In genomic region chr15:76139368-76140068, GRCh38 we compare ENCODE assay signal across 8 cellular contexts.
A peak's percentile ranks its signal among the peaks of the same experiment; 100 is the strongest.
DNase-seq lines count a peak whose midpoint lies in the region; ATAC-seq, FAIRE-seq and TF ChIP-seq lines count a peak whose summit lies in the region.

No MANE protein-coding gene starts in this region.

- no peak for TF ChIP-seq POLR2A in H1 (IDR thresholded peaks at IDR 0.05; ENCODE audit: control extremely low read depth in 1 of 2, low read depth in 2 of 2, low read length in 2 of 2)

- H3K4me3 Mint-ChIP-seq in activated CD8-positive, alpha-beta T cell treated with anti-CD3 and anti-CD28 coated beads for 36 hours, result no peak overlapping the region

- H2BK5ac ChIP-seq in H1 (ENCODE audit: low read depth, low read length) (peak overlapping the region; percentile 64), mesendoderm (ENCODE audit: low read length) (no peak overlapping the region)

- peak overlapping the region; percentile 25; the same call in 1 of the 2 replicates for H3K9ac ChIP-seq in ES-I3 (ENCODE audit: low read depth, low read length)
- no peak overlapping the region for H3K9ac ChIP-seq in H1 (replicated peaks in 1 of 4; ENCODE audit: extremely low read depth in 1 of 4, low read depth in 3 of 4, low read length in 3 of 4)
- H3K9ac ChIP-seq in mesendoderm (ENCODE audit: low read length), result peak overlapping the region; percentile 25

- H3K36me3 ChIP-seq in ES-I3 (ENCODE audit: insufficient read depth, low read length) (no peaks in the 10 kb centered on the region), H1 (ENCODE audit: control insufficient read depth in 2 of 4, insufficient read depth in 4 of 4, low read length in 3 of 4) (no peaks in the 10 kb centered on the region), mesendoderm (ENCODE audit: control insufficient read depth, insufficient read depth, low read length) (no peaks in the 10 kb centered on the region)

- intact Hi-C loops in activated CD8-positive, alpha-beta T cell treated with anti-CD3 and anti-CD28 coated beads for 36 hours (cut with micrococcal nuclease), result loop anchor here (1.0 to 10.0 kb wide), 2 partner anchors 82 to 325 kb away; no protein-coding TSS in a partner anchor

- no peaks in the 10 kb centered on the region; a peak in 1 of 7 replicates for H3K27me3 ChIP-seq in H1 (replicated peaks in 1 of 4; ENCODE audit: control insufficient read depth in 3 of 4, extremely low read depth in 1 of 4, insufficient read depth in 3 of 4, low read length in 3 of 4)
- H3K27me3 ChIP-seq in mesendoderm (ENCODE audit: insufficient read depth, low read length, poor library complexity), result no peaks in the 10 kb centered on the region

- H3K23me2 ChIP-seq in H1 (ENCODE audit: low read depth, low read length), result no peaks in the 10 kb centered on the region

- H4K5ac ChIP-seq in H1 (ENCODE audit: insufficient read length, low read depth, low read length) (no peak overlapping the region), mesendoderm (ENCODE audit: low read length) (no peak overlapping the region)

- H2AFZ ChIP-seq in H1 (ENCODE audit: low read length), result peak overlapping the region; percentile 74

- POLR2A ChIA-PET in activated CD8-positive, alpha-beta T cell treated with anti-CD3 and anti-CD28 coated beads for 36 hours (lab: Charles Lee), result interaction anchor here (0.8 to 1.1 kb wide), 2 partner anchors 79 to 83 kb away, joined by 3 read pairs; no protein-coding TSS in a partner anchor
- POLR2A ChIA-PET in H1 (lab: Charles Lee; ENCODE audit: partially characterized antibody), result interaction anchor here (0.7 to 2.5 kb wide), 5 partner anchors 9 to 80 kb away, joined by 3 to 15 read pairs (median 8); partner anchors contain the start of gene TMEM266

- no peak for TF ChIP-seq EP300 in H1 (IDR thresholded peaks at IDR 0.05; ENCODE audit: borderline replicate concordance in 1 of 2, low read depth in 2 of 2, low read length in 2 of 2)

- H3K14ac ChIP-seq in H1 (ENCODE audit: insufficient read length), result no peak overlapping the region

- H2BK15ac ChIP-seq in H1 (ENCODE audit: low read length) (0 out of 2 replicates have a peak overlapping the region, but pooled peaks have one; percentile 74), mesendoderm (replicated peaks; ENCODE audit: low read depth) (no peak overlapping the region)

- no peaks in the 10 kb centered on the region for H3K36me3 Mint-ChIP-seq in activated CD8-positive, alpha-beta T cell treated with anti-CD3 and anti-CD28 coated beads for 36 hours (ENCODE audit: low read depth)

- H2BK20ac ChIP-seq in H1 (ENCODE audit: low read length), result no peak overlapping the region

- no peak overlapping the region for H2AK5ac ChIP-seq in H1 (ENCODE audit: low read depth, low read length)
- no peak overlapping the region for H2AK5ac ChIP-seq in mesendoderm (ENCODE audit: low read length)

- no peak overlapping the region for H3K56ac ChIP-seq in H1 (replicated peaks; ENCODE audit: insufficient read length, low read depth, low read length)
- H3K56ac ChIP-seq in mesendoderm (ENCODE audit: low read length), result peak overlapping the region; percentile 77

- H3K79me2 ChIP-seq in H1 (ENCODE audit: control insufficient read depth in 1 of 2, insufficient read depth in 2 of 2, low read length in 2 of 2), result no peaks in the 10 kb centered on the region
- no peaks in the 10 kb centered on the region for H3K79me2 ChIP-seq in mesendoderm (ENCODE audit: control insufficient read depth, insufficient read depth, low read length)

- ATAC-seq in HG02938 (IDR thresholded peaks at IDR 0.05; ENCODE audit: unreplicated experiment), result peak; percentile 65
- peak; percentile 97 for ATAC-seq in activated CD8-positive, alpha-beta T cell treated with anti-CD3 and anti-CD28 coated beads for 36 hours
- no peak for ATAC-seq in GM21390 (IDR thresholded peaks at IDR 0.05; ENCODE audit: unreplicated experiment)

- H4K20me1 ChIP-seq in H1 (replicated peaks in 1 of 2; ENCODE audit: control insufficient read depth in 1 of 2, insufficient read depth in 2 of 2, low read length in 2 of 2), result no peaks in the 10 kb centered on the region

- peaks cover 11% of the 10 kb centered on the region for H3K4me1 Mint-ChIP-seq in activated CD8-positive, alpha-beta T cell treated with anti-CD3 and anti-CD28 coated beads for 36 hours (ENCODE audit: low read depth)

- peaks cover 29% of the 10 kb centered on the region for H3K27me3 Mint-ChIP-seq in activated CD8-positive, alpha-beta T cell treated with anti-CD3 and anti-CD28 coated beads for 36 hours

- no peaks in the 10 kb centered on the region for H3K79me1 ChIP-seq in H1 (ENCODE audit: low read depth, low read length)
- H3K79me1 ChIP-seq in mesendoderm (ENCODE audit: low read length), result no peaks in the 10 kb centered on the region

- CTCF ChIA-PET in activated CD8-positive, alpha-beta T cell treated with anti-CD3 and anti-CD28 coated beads for 36 hours (lab: Charles Lee), result interaction anchor here (0.7 to 9.3 kb wide), 41 partner anchors 8 to 453 kb away, joined by 3 to 294 read pairs (median 3); partner anchors contain the start of genes NRG4 and TMEM266
- CTCF ChIA-PET in H1 (lab: Charles Lee; ENCODE audit: partially characterized antibody), result interaction anchor here (0.7 to 10.3 kb wide), 49 partner anchors 12 to 442 kb away, joined by 3 to 164 read pairs (median 4); partner anchors contain the start of gene TMEM266

- H3K4me1 ChIP-seq in ES-I3 (ENCODE audit: insufficient read depth, low read length) (peaks cover 14% of the 10 kb centered on the region), H1 (replicated peaks in 1 of 4; ENCODE audit: control insufficient read depth in 3 of 4, insufficient read depth in 4 of 4, low read length in 3 of 4) (peaks cover 5 to 12% (median 7%) of the 10 kb centered on the region in 4 experiments), mesendoderm (ENCODE audit: control insufficient read depth, low read depth, low read length) (peaks cover 2% of the 10 kb centered on the region)

- H3K4me3 ChIP-seq in H1 (ENCODE audit: extremely low read depth in 1 of 4, insufficient read depth in 2 of 4, low read depth in 3 of 4, low read length in 4 of 4) (peak overlapping the region in 2 of 4 experiments; percentile 2 to 8; a peak in 2 of 8 replicates), mesendoderm (ENCODE audit: low read length) (no peak overlapping the region)

- peak; percentile 52 for FAIRE-seq in H1 (lab: Jason Lieb, UNC)

- H3K9me3 Mint-ChIP-seq in activated CD8-positive, alpha-beta T cell treated with anti-CD3 and anti-CD28 coated beads for 36 hours, result no peaks in the 10 kb centered on the region

- H2BK12ac ChIP-seq in H1 (ENCODE audit: low read depth, low read length), result peak overlapping the region; percentile 75; the same call in 1 of the 2 replicates

- no peak overlapping the region for H3K23ac ChIP-seq in H1 (ENCODE audit: insufficient read length)
- no peak overlapping the region for H3K23ac ChIP-seq in mesendoderm (ENCODE audit: low read length)

- peak overlapping the region; percentile 75; the same call in 1 of the 2 replicates for H3K18ac ChIP-seq in H1 (ENCODE audit: extremely low read depth, low read length)
- peak overlapping the region; percentile 3 for H3K18ac ChIP-seq in mesendoderm (ENCODE audit: low read length)

- H3K9me3 ChIP-seq in ES-I3 (ENCODE audit: control insufficient read depth, insufficient read depth, low read length) (no peaks in the 10 kb centered on the region; the same call in 1 of the 2 replicates), H1 (ENCODE audit: insufficient read depth in 2 of 2, low read depth in 1 of 2, low read length in 1 of 2) (no peaks in the 10 kb centered on the region)

- WGBS in H1 (ENCODE audit: extremely low coverage in 1 of 2, insufficient coverage in 1 of 2, insufficient read length in 1 of 2, insufficient replicate concordance in 2 of 2, low coverage in 1 of 2, low lambda C conversion rate in 2 of 2, missing lambda C conversion rate in 1 of 2), 2 experiments, result 27% methylated on average over 16 of the region's 16 CpGs; no CpG with 5 or more reads in 1 of the 2 experiments
- no CpG with 5 or more reads among the region's 16 CpGs for WGBS in mesendoderm (ENCODE audit: extremely low coverage, insufficient coverage, low lambda C conversion rate)

- peak; percentile 94 for TF ChIP-seq RAD21 in H1 (IDR thresholded peaks at IDR 0.05 in 1 of 2, conservative IDR thresholded peaks at IDR 0.05 in 1 of 2; ENCODE audit: low read depth in 2 of 2, low read length in 2 of 2)

- DNase-seq in NCI-H748 (lab: John Stamatoyannopoulos, UW; ENCODE audit: unreplicated experiment) (peak; percentile 54), H1 (ENCODE audit: low read depth in 1 of 2, low spot score in 2 of 2) (peak; percentile 65 to 94), mesendoderm (peak; percentile 92)
- peak; percentile 93 for DNase-seq in activated CD8-positive, alpha-beta T cell treated with anti-CD3 and anti-CD28 coated beads for 36 hours
- DNase-seq in stimulated activated CD8-positive, alpha-beta memory T cell treated with anti-CD3 and anti-CD28 coated beads, Interleukin-2, amount 100 ng/mL, for 48 hours (ENCODE audit: low read depth in 2 of 2), result peak; percentile 40 to 64

- H2BK120ac ChIP-seq in H1 (replicated peaks; ENCODE audit: low read depth, low read length), result no peak overlapping the region
- no peak overlapping the region for H2BK120ac ChIP-seq in mesendoderm (ENCODE audit: low read depth, low read length)

- H4K91ac ChIP-seq in H1 (replicated peaks; ENCODE audit: insufficient read length, low read length), result peak overlapping the region; percentile 45

- H3K4ac ChIP-seq in H1 (replicated peaks; ENCODE audit: insufficient read length, low read depth, low read length), result no peak overlapping the region
- no peak overlapping the region for H3K4ac ChIP-seq in mesendoderm (ENCODE audit: low read depth, low read length)

- H3K27ac Mint-ChIP-seq in activated CD8-positive, alpha-beta T cell treated with anti-CD3 and anti-CD28 coated beads for 36 hours, result no peak overlapping the region

- H3K4me2 ChIP-seq in H1 (ENCODE audit: insufficient read depth in 1 of 2, low read depth in 2 of 2, low read length in 2 of 2) (peak overlapping the region; percentile 6 to 54), mesendoderm (ENCODE audit: low read length) (no peak overlapping the region)

- H4K8ac ChIP-seq in H1 (ENCODE audit: extremely low read depth, insufficient read depth, low read length), result no peak overlapping the region
- H4K8ac ChIP-seq in mesendoderm (ENCODE audit: low read depth, low read length), result no peak overlapping the region

- H3K27ac ChIP-seq in H1 (ENCODE audit: low read depth, low read length), result no peak overlapping the region
- H3K27ac ChIP-seq in mesendoderm (ENCODE audit: low read depth, low read length), result no peak overlapping the region

- peak; percentile 94 for TF ChIP-seq CTCF in activated CD8-positive, alpha-beta T cell treated with anti-CD3 and anti-CD28 coated beads for 36 hours (IDR thresholded peaks at IDR 0.05)
- peak; percentile 80 to 97 (median 88) for TF ChIP-seq CTCF in H1 (IDR thresholded peaks at IDR 0.05; ENCODE audit: control extremely low read depth in 1 of 3, insufficient read depth in 1 of 3, low read depth in 1 of 3, low read length in 3 of 3)

TF ChIP-seq in H1, 55 proteins besides CTCF, POLR2A, EP300 and RAD21 (continues in another document):
- TF ChIP-seq CREB1 (IDR thresholded peaks at IDR 0.05) (peak; percentile 49; the same call in 1 of the 2 replicates), SIX5 (IDR thresholded peaks at IDR 0.05; ENCODE audit: low read depth, low read length) (no peak), RFX5 (IDR thresholded peaks at IDR 0.05; ENCODE audit: borderline replicate concordance, low read depth, low read length) (no peak), SUZ12 (IDR thresholded peaks at IDR 0.05; ENCODE audit: low read length) (no peak), ASH2L (IDR thresholded peaks at IDR 0.05; ENCODE audit: low read length) (no peak)

Comparison
In these comparisons a context has a peak if more than half of its experiments do, and no peak if none do; other contexts are left out.
1. H3K9ac ChIP-seq: peak in ES-I3 (single experiment) and mesendoderm (single experiment); none in H1 (0 of 4).
2. Peak in every context shown above with its lines, with median percentiles within 50 percentile points of each other: DNase-seq.